In genomic region chr14:66137076-66137475, GRCh38 we compare ENCODE assay signal across 19 cellular contexts.
"Had no signal": no experiment of that assay in that cellular context is flagged by ENCODE, and none has a peak within 500 bp of the region (broad histone marks: within the 10 kb centered on the region; RNA-seq: fewer than 3 reads in every experiment).

No MANE protein-coding gene starts in this region.

- ATAC-seq: activated CD4-positive, alpha-beta T cell treated with anti-CD3 and anti-CD28 coated beads for 36 hours; activated CD8-positive, alpha-beta memory T cell treated with anti-CD3 and anti-CD28 coated beads, Interleukin-2, amount 10 ng/mL, durations not matched to agents 7 days and 5 days; left lung; stimulated activated naive B cell treated with anti-CD40 and anti-IgM and Interleukin-4, amounts not matched to agents 10 μg/mL and 1 μg/mL and 100 μg/mL, for 72 hours; WTC11 had no signal

- H3K4me1 Mint-ChIP-seq: activated CD4-positive, alpha-beta memory T cell treated with anti-CD3 and anti-CD28 coated beads, Interleukin-2, amount 10 ng/mL, durations not matched to agents 7 days and 5 days; activated CD4-positive, alpha-beta T cell treated with anti-CD3 and anti-CD28 coated beads for 36 hours; activated CD8-positive, alpha-beta memory T cell treated with anti-CD3 and anti-CD28 coated beads, Interleukin-2, amount 10 ng/mL, durations not matched to agents 7 days and 5 days; stimulated activated naive B cell treated with anti-CD40 and anti-IgM and Interleukin-4, amounts not matched to agents 10 μg/mL and 1 μg/mL and 100 μg/mL, for 72 hours; WTC11 had no signal

- H3K27ac Mint-ChIP-seq: activated CD4-positive, alpha-beta memory T cell treated with anti-CD3 and anti-CD28 coated beads, Interleukin-2, amount 10 ng/mL, durations not matched to agents 7 days and 5 days; activated CD4-positive, alpha-beta T cell treated with anti-CD3 and anti-CD28 coated beads for 36 hours; activated CD8-positive, alpha-beta memory T cell treated with anti-CD3 and anti-CD28 coated beads, Interleukin-2, amount 10 ng/mL, durations not matched to agents 7 days and 5 days; activated T-helper 2 cell treated with anti-CD3 and anti-CD28 coated beads, Interferon-gamma antibody, Interleukin-2, Interleukin-4, amounts not matched to agents 10 μg/mL and 5 μg/mL and 100 μg/mL, durations not matched to agents 14 hours and 24 hours and 36 hours; mesothelial cell of epicardium; progenitor cell of endocrine pancreas; stimulated activated naive B cell treated with anti-CD40 and anti-IgM and Interleukin-4, amounts not matched to agents 10 μg/mL and 1 μg/mL and 100 μg/mL, for 72 hours; WTC11 had no signal

- H3K27ac ChIP-seq: brain microvascular endothelial cell, left lung, thoracic aorta had no signal

- H3K36me3 Mint-ChIP-seq: activated CD8-positive, alpha-beta memory T cell treated with anti-CD3 and anti-CD28 coated beads, Interleukin-2, amount 10 ng/mL, durations not matched to agents 7 days and 5 days; mesothelial cell of epicardium; stimulated activated naive B cell treated with anti-CD40 and anti-IgM and Interleukin-4, amounts not matched to agents 10 μg/mL and 1 μg/mL and 100 μg/mL, for 72 hours; WTC11 had no signal

- H3K27me3 Mint-ChIP-seq: activated CD4-positive, alpha-beta memory T cell treated with anti-CD3 and anti-CD28 coated beads, Interleukin-2, amount 10 ng/mL, durations not matched to agents 7 days and 5 days; activated CD4-positive, alpha-beta T cell treated with anti-CD3 and anti-CD28 coated beads for 36 hours; activated CD8-positive, alpha-beta memory T cell treated with anti-CD3 and anti-CD28 coated beads, Interleukin-2, amount 10 ng/mL, durations not matched to agents 7 days and 5 days; progenitor cell of endocrine pancreas; stimulated activated naive B cell treated with anti-CD40 and anti-IgM and Interleukin-4, amounts not matched to agents 10 μg/mL and 1 μg/mL and 100 μg/mL, for 72 hours had no signal

- H3K9me3 Mint-ChIP-seq: activated CD4-positive, alpha-beta memory T cell treated with anti-CD3 and anti-CD28 coated beads, Interleukin-2, amount 10 ng/mL, durations not matched to agents 7 days and 5 days; activated T-helper 2 cell treated with anti-CD3 and anti-CD28 coated beads, Interferon-gamma antibody, Interleukin-2, Interleukin-4, amounts not matched to agents 10 μg/mL and 5 μg/mL and 100 μg/mL, durations not matched to agents 14 hours and 24 hours and 36 hours; mesothelial cell of epicardium; stimulated activated naive B cell treated with anti-CD40 and anti-IgM and Interleukin-4, amounts not matched to agents 10 μg/mL and 1 μg/mL and 100 μg/mL, for 72 hours; WTC11 had no signal

- H3K36me3 ChIP-seq: brain microvascular endothelial cell, left lung, thoracic aorta had no signal

- DNase-seq: activated CD4-positive, alpha-beta memory T cell treated with anti-CD3 and anti-CD28 coated beads, Interleukin-2, amount 10 ng/mL, durations not matched to agents 7 days and 5 days; activated CD4-positive, alpha-beta T cell treated with anti-CD3 and anti-CD28 coated beads for 36 hours; activated CD8-positive, alpha-beta memory T cell treated with anti-CD3 and anti-CD28 coated beads, Interleukin-2, amount 10 ng/mL, durations not matched to agents 7 days and 5 days; activated naive CD4-positive, alpha-beta T cell treated with Interleukin-2 at 50 U/mL for 16 hours; activated T-cell treated with anti-CD3 and anti-CD28 coated beads, Interleukin-2, amount 50 U/mL, for 1 hour; anterior cingulate cortex; brain microvascular endothelial cell; central memory CD4-positive, alpha-beta T cell; cortex of kidney; erythroblast; kidney; left lung; occipital lobe; stimulated activated naive B cell treated with anti-CD40 and anti-IgM and Interleukin-4, amounts not matched to agents 10 μg/mL and 1 μg/mL and 100 μg/mL, for 72 hours had no signal

- H3K4me3 Mint-ChIP-seq: activated CD4-positive, alpha-beta memory T cell treated with anti-CD3 and anti-CD28 coated beads, Interleukin-2, amount 10 ng/mL, durations not matched to agents 7 days and 5 days; activated CD4-positive, alpha-beta T cell treated with anti-CD3 and anti-CD28 coated beads for 36 hours; activated CD8-positive, alpha-beta memory T cell treated with anti-CD3 and anti-CD28 coated beads, Interleukin-2, amount 10 ng/mL, durations not matched to agents 7 days and 5 days; mesothelial cell of epicardium; stimulated activated naive B cell treated with anti-CD40 and anti-IgM and Interleukin-4, amounts not matched to agents 10 μg/mL and 1 μg/mL and 100 μg/mL, for 72 hours; WTC11 had no signal

- H3K9me3 ChIP-seq: left lung, thoracic aorta had no signal

- H3K4me1 ChIP-seq: left lung had no signal

- H3K4me3 ChIP-seq: left lung, thoracic aorta had no signal

- H3K27me3 ChIP-seq: brain microvascular endothelial cell, left lung had no signal
